ENCODE assay signal across 10 cellular contexts in the genomic region with DNA sequence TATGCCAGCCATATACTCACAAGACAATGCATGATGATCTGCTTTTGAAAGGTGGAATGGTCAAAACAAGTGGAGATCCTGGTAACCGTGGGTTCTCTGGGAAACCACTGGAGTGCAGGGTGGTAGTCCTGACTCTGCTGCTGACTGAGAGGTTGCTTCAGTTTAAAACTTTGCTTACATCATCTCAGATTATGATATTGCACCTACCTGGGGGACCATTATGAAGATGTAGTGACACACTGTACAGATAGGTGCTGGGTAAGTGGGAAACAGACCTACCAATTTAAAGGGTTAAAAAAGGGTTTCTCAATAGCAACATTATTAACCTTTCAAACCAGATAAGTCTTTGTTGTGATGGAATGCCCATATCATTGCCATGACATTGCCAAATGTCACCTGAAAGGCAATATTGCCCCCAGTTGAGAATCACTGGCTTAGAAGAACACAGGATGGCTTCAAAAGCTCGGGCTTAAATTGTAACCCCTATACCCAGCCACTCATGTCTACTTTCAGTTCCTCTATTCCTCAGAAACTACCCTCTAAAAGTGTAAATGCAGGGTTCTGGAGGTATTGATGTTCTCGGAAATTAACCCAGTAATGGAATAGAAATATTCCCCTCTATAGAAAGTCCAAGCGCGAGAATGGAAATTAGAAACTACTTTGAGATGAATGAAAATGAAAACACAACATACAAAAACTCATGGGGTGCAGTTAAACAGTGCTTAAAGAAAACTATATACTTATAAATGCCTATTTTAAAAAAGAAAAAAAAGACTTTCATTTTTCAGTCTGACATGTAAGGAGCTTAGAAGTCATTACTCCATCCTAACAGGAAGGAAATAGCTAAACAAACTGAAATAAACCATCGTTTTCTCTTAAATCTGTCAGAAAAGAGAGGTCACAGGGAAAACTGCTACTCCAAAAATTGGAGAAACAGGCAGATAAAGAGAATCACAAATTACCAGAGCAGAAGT.
DNase-seq lines count a peak whose midpoint lies in the region; ATAC-seq and TF ChIP-seq lines count a peak whose summit lies in the region.
"Had no signal": no experiment of that assay in that cellular context is flagged by ENCODE, and none has a peak within 500 bp of the region (broad histone marks: within the 10 kb centered on the region; RNA-seq: fewer than 3 reads in every experiment).

No MANE protein-coding gene starts in this region.

- H3K9me3 Mint-ChIP-seq in effector memory CD8-positive, alpha-beta T cell, result no peaks in the 10 kb centered on the region

- peaks cover 14% of the 10 kb centered on the region for H3K36me3 Mint-ChIP-seq in effector memory CD8-positive, alpha-beta T cell (ENCODE audit: insufficient read depth)

- peaks cover 18 to 27% of the 10 kb centered on the region in 2 donors for H3K4me1 Mint-ChIP-seq in effector memory CD8-positive, alpha-beta T cell (ENCODE audit: low read depth in 2 of 2)

- H3K4me3 ChIP-seq in foreskin fibroblast (ENCODE audit: low read depth in 1 of 2, low read length in 2 of 2), result no peak overlapping the region
- H3K4me3 ChIP-seq: ascending aorta had no signal

- ATAC-seq in GM18511 (IDR thresholded peaks at IDR 0.05; ENCODE audit: unreplicated experiment) (peak; percentile 85), GM21528 (IDR thresholded peaks at IDR 0.05; ENCODE audit: low FRiP score, unreplicated experiment) (peak; percentile 82), HG03469 (IDR thresholded peaks at IDR 0.05; ENCODE audit: unreplicated experiment) (peak; percentile 88)
- peak; percentile 37 for ATAC-seq in effector memory CD8-positive, alpha-beta T cell (replicated peaks)
- ATAC-seq: PC-3 had no signal

- peak overlapping the region; percentile 48 to 68 for H3K4me3 Mint-ChIP-seq in effector memory CD8-positive, alpha-beta T cell

- H3K27ac Mint-ChIP-seq in effector memory CD8-positive, alpha-beta T cell, result peak overlapping the region; percentile 73 to 95

- TF ChIP-seq CTCF in foreskin fibroblast (IDR thresholded peaks at IDR 0.05; ENCODE audit: low read depth, low read length) (no peak), GM10266 (IDR thresholded peaks at IDR 0.05; ENCODE audit: control insufficient read depth, insufficient read depth, low read depth, missing control alignments) (no peak)

- no peak for DNase-seq in effector memory CD8-positive, alpha-beta T cell
- DNase-seq in hypothalamus (lab: John Stamatoyannopoulos, UW) (no peak), foreskin fibroblast (no peak), GM10266 (ENCODE audit: extremely low spot score) (no peak), HuH-7.5 (ENCODE audit: low spot score) (no peak)
- DNase-seq: PC-3 had no signal

- H3K27me3 Mint-ChIP-seq in effector memory CD8-positive, alpha-beta T cell, result no peaks in the 10 kb centered on the region

Comparison
In these comparisons a context has a peak if more than half of its experiments do, and no peak if none do; other contexts are left out.
1. ATAC-seq: peak in every context shown above with its lines; median percentile 88 in HG03469; 85 in GM18511; 82 in GM21528; 37 in effector memory CD8-positive, alpha-beta T cell.